ENCODE assay signal across 27 cellular contexts in the genomic region with DNA sequence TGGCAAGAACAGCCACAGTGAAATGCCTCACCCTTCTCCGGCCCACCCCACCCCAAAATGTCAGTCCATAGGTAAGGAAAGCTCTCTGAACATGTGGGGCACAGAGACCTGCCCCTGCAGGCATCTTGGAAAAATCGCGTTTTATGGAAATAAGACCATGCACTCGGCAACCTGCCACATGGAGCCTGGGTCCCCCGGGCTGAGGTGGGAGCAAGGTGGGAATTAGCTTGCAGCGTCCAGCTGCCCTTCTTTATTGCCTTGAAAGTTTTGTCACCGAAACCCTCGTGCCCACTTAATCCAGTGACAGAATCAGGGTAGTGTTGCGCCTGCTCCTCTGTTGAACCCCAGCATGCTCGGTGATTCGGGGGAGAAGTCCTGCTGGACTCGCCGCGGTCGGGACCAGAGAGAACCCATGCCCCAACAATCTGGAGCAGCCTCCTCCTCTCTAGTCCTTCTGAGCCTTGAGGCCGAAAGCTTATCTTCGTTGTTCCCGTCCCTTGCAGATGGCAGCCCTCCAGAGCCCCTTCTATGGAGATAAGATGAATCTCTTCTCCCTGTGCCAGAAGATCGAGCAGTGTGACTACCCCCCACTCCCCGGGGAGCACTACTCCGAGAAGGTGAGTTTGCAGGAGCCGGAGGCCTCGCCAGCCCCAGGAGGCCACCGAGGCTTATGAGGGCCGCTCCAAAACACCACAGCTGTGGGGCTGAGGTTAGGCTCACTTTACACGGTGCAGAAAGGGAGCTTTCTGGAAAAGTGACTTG.
DNase-seq lines count a peak whose midpoint lies in the region; ATAC-seq and TF ChIP-seq lines count a peak whose summit lies in the region.
"Had no signal": no experiment of that assay in that cellular context is flagged by ENCODE, and none has a peak within 500 bp of the region (broad histone marks: within the 10 kb centered on the region; RNA-seq: fewer than 3 reads in every experiment).

No MANE protein-coding gene starts in this region.

- H3K4me1 Mint-ChIP-seq in memory B cell = peaks cover 2% of the 10 kb centered on the region
- H3K4me1 Mint-ChIP-seq: activated B cell treated with CpG ODN at 0.5 μM for 24 hours; activated CD4-positive, alpha-beta memory T cell treated with anti-CD3 and anti-CD28 coated beads, Interleukin-2, amount 10 ng/mL, durations not matched to agents 7 days and 5 days had no signal

- 69 to 81% (median 76%) methylated on average over 12 to 26 of the region's 26 CpGs for WGBS in heart left ventricle, 4 donors
- WGBS in aorta, 2 donors = 80% methylated on average over 26 of the region's 26 CpGs

- TF ChIP-seq POLR2A in heart left ventricle (IDR thresholded peaks at IDR 0.05) = no peak

- no peaks in the 10 kb centered on the region for H3K9me3 ChIP-seq in heart left ventricle
- no peaks in the 10 kb centered on the region for H3K9me3 ChIP-seq in RWPE2 (ENCODE audit: severe bottlenecking)
- no peaks in the 10 kb centered on the region for H3K9me3 ChIP-seq in aorta (ENCODE audit: control insufficient read depth, low read length)
- H3K9me3 ChIP-seq: Caco-2, testis had no signal

- ATAC-seq in heart left ventricle (no peak), RWPE2 (ENCODE audit: low read depth) (no peak), memory B cell (ENCODE audit: low read depth) (no peak), aorta (ENCODE audit: low FRiP score) (no peak)
- ATAC-seq: effector memory CD8-positive, alpha-beta T cell; right cardiac atrium had no signal

- no peaks in the 10 kb centered on the region for H3K27me3 Mint-ChIP-seq in memory B cell
- H3K27me3 Mint-ChIP-seq: activated B cell treated with CpG ODN at 0.5 μM for 24 hours; activated CD4-positive, alpha-beta memory T cell treated with anti-CD3 and anti-CD28 coated beads, Interleukin-2, amount 10 ng/mL, durations not matched to agents 7 days and 5 days; effector memory CD8-positive, alpha-beta T cell had no signal

- peaks cover 0 to 92% (median 55%) of the 10 kb centered on the region in 9 donors for H3K36me3 ChIP-seq in heart left ventricle
- H3K36me3 ChIP-seq in RWPE2 (ENCODE audit: low read depth) = peaks cover 86% of the 10 kb centered on the region
- H3K36me3 ChIP-seq in aorta (ENCODE audit: control insufficient read depth in 1 of 2, insufficient read depth in 2 of 2, low read length in 1 of 2) = peaks cover 3 to 5% of the 10 kb centered on the region in 2 donors

- TF ChIP-seq CTCF in heart left ventricle (IDR thresholded peaks at IDR 0.05) (no peak), RWPE2 (IDR thresholded peaks at IDR 0.05; ENCODE audit: poor library complexity, severe bottlenecking) (no peak)

- peak in 3 of 5 donors; percentile 17 to 41 (median 22) for DNase-seq in heart left ventricle
- no peak for DNase-seq in cardiac septum (ENCODE audit: low spot score)
- peak; percentile 39 for DNase-seq in RWPE2 (ENCODE audit: low spot score)
- no peak for DNase-seq in memory B cell (ENCODE audit: low spot score in 2 of 2)
- peak; percentile 36 to 57 for DNase-seq in aorta
- no peak for DNase-seq in NCI-H226
- no peak for DNase-seq in dedifferentiated amniotic fluid mesenchymal stem cell (ENCODE audit: extremely low spot score)
- DNase-seq in SIG-M5 treated with dmso at 0.1 percent for 504 hours (lab: John Stamatoyannopoulos, UW; ENCODE audit: unreplicated experiment) = no peak
- DNase-seq: activated B cell treated with CpG ODN at 0.5 μM for 24 hours; activated CD4-positive, alpha-beta memory T cell treated with anti-CD3 and anti-CD28 coated beads, Interleukin-2, amount 10 ng/mL, durations not matched to agents 7 days and 5 days; activated naive CD4-positive, alpha-beta T cell; activated T-cell treated with anti-CD3 and anti-CD28 coated beads for 4 hours; C1 segment of cervical spinal cord; Caco-2; effector memory CD8-positive, alpha-beta T cell; HCEC 1CT; mammary epithelial cell; NCI-H1092 treated with DMSO at 0.1 percent for 48 hours; NCI-H1930; NCI-H345; NCI-H748 treated with DMSO at 0.1 percent for 48 hours; stimulated activated CD4-positive, alpha-beta T cell treated with anti-CD3 and anti-CD28 coated beads, Interleukin-12 subunit alpha, Interleukin-12 subunit beta, amount 100 ng/mL, for 4 hours; stimulated activated CD4-positive, alpha-beta T cell treated with anti-CD3 and anti-CD28 coated beads, Interleukin-4, amount 100 ng/mL, for 24 hours; stimulated activated naive CD4-positive, alpha-beta T cell treated with Interleukin-2 at 50 U/mL for 16 hours; T-helper 9 cell; testis had no signal

- intact Hi-C loops in heart left ventricle (cut with DNase I) (no loop called here), cardiac septum (cut with DNase I) (no loop called here), aorta (cut with DNase I) (no loop called here)

- H3K4me3 ChIP-seq in heart left ventricle = no peak overlapping the region
- no peak overlapping the region for H3K4me3 ChIP-seq in RWPE2 (ENCODE audit: severe bottlenecking)
- H3K4me3 ChIP-seq in aorta (ENCODE audit: low read length in 2 of 2) = no peak overlapping the region
- H3K4me3 ChIP-seq: testis had no signal

- H3K27me3 ChIP-seq in heart left ventricle = no peaks in the 10 kb centered on the region
- no peaks in the 10 kb centered on the region for H3K27me3 ChIP-seq in RWPE2 (ENCODE audit: insufficient read depth, poor library complexity, severe bottlenecking)
- H3K27me3 ChIP-seq in aorta (ENCODE audit: control insufficient read depth in 1 of 2, insufficient read depth in 2 of 2, low read length in 1 of 2) = no peaks in the 10 kb centered on the region
- H3K27me3 ChIP-seq: testis had no signal

- H3K9me3 Mint-ChIP-seq in memory B cell = no peaks in the 10 kb centered on the region
- H3K9me3 Mint-ChIP-seq: activated B cell treated with CpG ODN at 0.5 μM for 24 hours; activated CD4-positive, alpha-beta memory T cell treated with anti-CD3 and anti-CD28 coated beads, Interleukin-2, amount 10 ng/mL, durations not matched to agents 7 days and 5 days; effector memory CD8-positive, alpha-beta T cell had no signal

- peaks cover 0 to 17% (median 1%) of the 10 kb centered on the region in 12 donors for H3K4me1 ChIP-seq in heart left ventricle
- peaks cover 4% of the 10 kb centered on the region for H3K4me1 ChIP-seq in RWPE2 (ENCODE audit: insufficient read depth, poor library complexity, severe bottlenecking)
- H3K4me1 ChIP-seq in aorta (ENCODE audit: control insufficient read depth in 1 of 2, insufficient read depth in 2 of 2, low read length in 2 of 2) = no peaks in the 10 kb centered on the region
- H3K4me1 ChIP-seq: Caco-2 had no signal

- H3K4me3 Mint-ChIP-seq in memory B cell = no peak overlapping the region
- H3K4me3 Mint-ChIP-seq: activated B cell treated with CpG ODN at 0.5 μM for 24 hours; activated CD4-positive, alpha-beta memory T cell treated with anti-CD3 and anti-CD28 coated beads, Interleukin-2, amount 10 ng/mL, durations not matched to agents 7 days and 5 days; effector memory CD8-positive, alpha-beta T cell had no signal

- H3K27ac ChIP-seq in heart left ventricle = no peak overlapping the region
- H3K27ac ChIP-seq in RWPE2 (ENCODE audit: poor library complexity, severe bottlenecking) = no peak overlapping the region
- H3K27ac ChIP-seq in aorta (ENCODE audit: low read depth in 1 of 2, low read length in 2 of 2) = no peak overlapping the region
- H3K27ac ChIP-seq: testis had no signal

- H3K36me3 Mint-ChIP-seq in memory B cell = peaks cover 23% of the 10 kb centered on the region

- peak overlapping the region; percentile 58 for H3K27ac Mint-ChIP-seq in memory B cell
- H3K27ac Mint-ChIP-seq: activated CD4-positive, alpha-beta memory T cell treated with anti-CD3 and anti-CD28 coated beads, Interleukin-2, amount 10 ng/mL, durations not matched to agents 7 days and 5 days had no signal

Comparison
In these comparisons a context has a peak if more than half of its experiments do, and no peak if none do; other contexts are left out.
1. DNase-seq: peak in heart left ventricle (3 of 5), RWPE2 (single experiment) and aorta (2 of 2); none in cardiac septum (single experiment), memory B cell (0 of 2), NCI-H226 (single experiment), dedifferentiated amniotic fluid mesenchymal stem cell (single experiment) and SIG-M5 treated with dmso at 0.1 percent for 504 hours (single experiment).